In the genomic region with DNA sequence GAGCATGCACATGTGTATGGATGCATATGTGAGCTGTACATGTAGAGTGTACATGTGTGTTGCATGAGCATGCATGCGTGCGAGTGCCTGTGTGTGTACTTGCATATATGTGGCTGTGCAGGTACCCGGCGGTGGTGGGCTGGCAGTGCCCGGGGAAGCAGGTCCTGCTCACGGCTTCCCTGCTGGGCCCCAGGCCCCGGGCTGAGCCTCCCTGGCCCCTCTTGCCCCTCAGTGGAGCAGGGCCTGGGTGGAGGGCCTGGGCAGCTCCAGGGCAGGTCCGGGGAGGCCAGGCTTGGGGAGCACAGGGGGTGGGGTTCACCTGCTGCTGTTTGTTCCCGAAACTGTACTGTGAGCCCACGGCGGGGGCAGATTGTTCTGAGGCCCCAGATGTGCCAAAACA, we compare ENCODE assay signal across 16 cellular contexts. TPM values are rescaled to one million over a fixed set of nuclear protein-coding genes. Genes with fewer than 3 reads are reported as not detected.
"Had no signal": no experiment of that assay in that cellular context is flagged by ENCODE, and none has a peak within 500 bp of the region (broad histone marks: within the 10 kb centered on the region; RNA-seq: fewer than 3 reads in every experiment).

No MANE protein-coding gene starts in this region.

- H3K27me3 ChIP-seq: right atrium auricular region had no signal

- H3K4me1 ChIP-seq: right atrium auricular region had no signal

- H3K4me1 Mint-ChIP-seq: natural killer cell; stimulated activated naive CD8-positive, alpha-beta T cell treated with anti-CD3 and anti-CD28 coated beads, Interleukin-15, amount 100 ng/mL, for 72 hours had no signal

- H3K9me3 Mint-ChIP-seq: activated naive CD4-positive, alpha-beta T cell treated with anti-CD3 and anti-CD28 coated beads, Interleukin-2, amount 50 U/mL, for 72 hours; activated T-cell treated with anti-CD3 and anti-CD28 coated beads, Interleukin-2, amount 50 U/mL, for 72 hours; natural killer cell; stimulated activated naive CD8-positive, alpha-beta T cell treated with anti-CD3 and anti-CD28 coated beads, Interleukin-15, amount 100 ng/mL, for 72 hours; T-helper 1 cell treated with Interleukin-12 subunit alpha and Interleukin-12 subunit beta and Interleukin-4 antibody, amounts not matched to agents 30 μg/mL and 1 μg/mL, for 36 hours had no signal

- ATAC-seq: activated CD4-positive, CD25-positive, alpha-beta regulatory T cell treated with anti-CD3 and anti-CD28 coated beads, Interleukin-2, amount 50 U/mL, for 24 hours; activated naive CD4-positive, alpha-beta T cell treated with anti-CD3 and anti-CD28 coated beads, Interleukin-2, amount 50 U/mL, for 72 hours; activated T-cell treated with anti-CD3 and anti-CD28 coated beads, Interleukin-2, amount 50 U/mL, for 72 hours; natural killer cell; stimulated activated naive CD8-positive, alpha-beta T cell treated with anti-CD3 and anti-CD28 coated beads, Interleukin-15, amount 100 ng/mL, for 72 hours had no signal

- H3K9me3 ChIP-seq: right atrium auricular region had no signal

- H3K27ac Mint-ChIP-seq: activated naive CD4-positive, alpha-beta T cell treated with anti-CD3 and anti-CD28 coated beads, Interleukin-2, amount 50 U/mL, for 72 hours; activated T-cell treated with anti-CD3 and anti-CD28 coated beads, Interleukin-2, amount 50 U/mL, for 72 hours; natural killer cell; stimulated activated naive CD8-positive, alpha-beta T cell treated with anti-CD3 and anti-CD28 coated beads, Interleukin-15, amount 100 ng/mL, for 72 hours; T-helper 1 cell treated with Interleukin-12 subunit alpha and Interleukin-12 subunit beta and Interleukin-4 antibody, amounts not matched to agents 30 μg/mL and 1 μg/mL, for 36 hours had no signal

- H3K27me3 Mint-ChIP-seq: stimulated activated naive CD8-positive, alpha-beta T cell treated with anti-CD3 and anti-CD28 coated beads, Interleukin-15, amount 100 ng/mL, for 72 hours had no signal

- H3K36me3 ChIP-seq: right atrium auricular region had no signal

- H3K27ac ChIP-seq: coronary artery, right atrium auricular region had no signal

- H3K4me3 Mint-ChIP-seq: activated T-cell treated with anti-CD3 and anti-CD28 coated beads, Interleukin-2, amount 50 U/mL, for 72 hours; natural killer cell; stimulated activated naive CD8-positive, alpha-beta T cell treated with anti-CD3 and anti-CD28 coated beads, Interleukin-15, amount 100 ng/mL, for 72 hours; T-helper 1 cell treated with Interleukin-12 subunit alpha and Interleukin-12 subunit beta and Interleukin-4 antibody, amounts not matched to agents 30 μg/mL and 1 μg/mL, for 36 hours had no signal

- H3K4me3 ChIP-seq: coronary artery, right atrium auricular region had no signal

- H3K36me3 Mint-ChIP-seq: activated naive CD4-positive, alpha-beta T cell treated with anti-CD3 and anti-CD28 coated beads, Interleukin-2, amount 50 U/mL, for 72 hours; natural killer cell had no signal

- DNase-seq: activated CD4-positive, alpha-beta T cell treated with anti-CD3 and anti-CD28 coated beads, Interleukin-2, amount 50 U/mL, for 1 hour; activated gamma-delta T cell treated with Interleukin-2 at 50 U/mL for 16 hours; activated T-cell treated with anti-CD3 and anti-CD28 coated beads, Interleukin-2, amount 50 U/mL, for 72 hours; amniotic stem cell; central memory CD4-positive, alpha-beta T cell; erythroblast; kidney glomerular epithelial cell; natural killer cell; nucleus accumbens; stimulated activated naive CD8-positive, alpha-beta T cell treated with anti-CD3 and anti-CD28 coated beads, Interleukin-15, amount 100 ng/mL, for 72 hours; trophoblast cell had no signal

RNA-seq across cellular contexts. Expression of a gene that starts 9.4 kb away (rescaled TPM):
- total RNA-seq: natural killer cell had no signal
